12 cellular contexts compared by ENCODE assay signal in genomic region chr12:24911284-24911791, GRCh38. TPM values are rescaled to one million over a fixed set of nuclear protein-coding genes. Genes with fewer than 3 reads are reported as not detected.
DNase-seq lines count a peak whose midpoint lies in the region; ATAC-seq and TF ChIP-seq lines count a peak whose summit lies in the region.
"Had no signal": no experiment of that assay in that cellular context is flagged by ENCODE, and none has a peak within 500 bp of the region (broad histone marks: within the 10 kb centered on the region; RNA-seq: fewer than 3 reads in every experiment).

No MANE protein-coding gene starts in this region.

- no peaks in the 10 kb centered on the region for H3F3A ChIP-seq in PC-9 (ENCODE audit: insufficient read depth, low read depth)

- H4K20me1 ChIP-seq in PC-9 (ENCODE audit: insufficient read depth) = no peaks in the 10 kb centered on the region

- peak overlapping the region; percentile 90 for H3K27ac ChIP-seq in brain microvascular endothelial cell
- no peak overlapping the region for H3K27ac ChIP-seq in tibial nerve
- H3K27ac ChIP-seq in PC-9 = no peak overlapping the region

- no peaks in the 10 kb centered on the region for H3K27me3 ChIP-seq in brain microvascular endothelial cell (replicated peaks)
- no peaks in the 10 kb centered on the region for H3K27me3 ChIP-seq in tibial nerve
- no peaks in the 10 kb centered on the region for H3K27me3 ChIP-seq in PC-9 (ENCODE audit: insufficient read depth, low read depth)

- 54 to 55% methylated on average over 9 of the region's 9 CpGs for WGBS in tibial nerve, 2 donors

- H3K4me3 ChIP-seq in brain microvascular endothelial cell (ENCODE audit: low read depth, low read length) = no peak overlapping the region
- no peak overlapping the region for H3K4me3 ChIP-seq in tibial nerve
- no peak overlapping the region for H3K4me3 ChIP-seq in PC-9

- POLR2A ChIA-PET in PC-9 (lab: Charles Lee; ENCODE audit: unreplicated experiment) = no interaction called here

- H3K36me3 Mint-ChIP-seq in activated T-helper 17 cell treated with anti-CD3 and anti-CD28 coated beads, Interleukin-2, amount 50 U/mL, for 72 hours (ENCODE audit: low read depth) = no peaks in the 10 kb centered on the region
- H3K36me3 Mint-ChIP-seq: CD4-positive, CD25-positive, alpha-beta regulatory T cell had no signal

- intact Hi-C loops in PC-9 (cut with micrococcal nuclease; ENCODE audit: unreplicated experiment) = no loop called here

- no peaks in the 10 kb centered on the region for H3K9me2 ChIP-seq in PC-9 (ENCODE audit: insufficient read depth)

- TF ChIP-seq EP300 in tibial nerve (IDR thresholded peaks at IDR 0.05) = no peak

- peaks cover 7% of the 10 kb centered on the region for H3K27me3 Mint-ChIP-seq in activated T-helper 17 cell treated with anti-CD3 and anti-CD28 coated beads, Interleukin-2, amount 50 U/mL, for 72 hours

- H3K36me3 ChIP-seq in brain microvascular endothelial cell (replicated peaks) = peaks cover 2% of the 10 kb centered on the region
- no peaks in the 10 kb centered on the region for H3K36me3 ChIP-seq in tibial nerve
- no peaks in the 10 kb centered on the region for H3K36me3 ChIP-seq in PC-9 (ENCODE audit: low read depth)

- no peak overlapping the region for H3K27ac Mint-ChIP-seq in activated T-helper 17 cell treated with anti-CD3 and anti-CD28 coated beads, Interleukin-2, amount 50 U/mL, for 72 hours

- CTCF ChIA-PET in PC-9 (lab: Charles Lee) = no interaction called here

- H3K9me3 ChIP-seq in tibial nerve (no peaks in the 10 kb centered on the region), PC-9 (ENCODE audit: insufficient read depth, low read depth) (no peaks in the 10 kb centered on the region)

- no peak overlapping the region for H3K4me3 Mint-ChIP-seq in activated T-helper 17 cell treated with anti-CD3 and anti-CD28 coated beads, Interleukin-2, amount 50 U/mL, for 72 hours
- H3K4me3 Mint-ChIP-seq: CD4-positive, CD25-positive, alpha-beta regulatory T cell had no signal

- H3K4me1 ChIP-seq in tibial nerve = no peaks in the 10 kb centered on the region
- H3K4me1 ChIP-seq in PC-9 (replicated peaks; ENCODE audit: insufficient read depth) = peaks cover 6% of the 10 kb centered on the region; the same call in 1 of the 2 replicates

- no peak for ATAC-seq in activated T-helper 17 cell treated with anti-CD3 and anti-CD28 coated beads, Interleukin-2, amount 50 U/mL, for 72 hours (replicated peaks)

- no TSS peak for BruUV-seq in PC-9 (replicated peaks; lab: Mats Ljungman, UMichigan)

- no peaks in the 10 kb centered on the region for H3K79me2 ChIP-seq in PC-9 (ENCODE audit: low read depth)

- DNase-seq in AG09319 (ENCODE audit: extremely low read depth, low read depth) (peak; percentile 64), HuH-7 (ENCODE audit: low spot score) (peak; percentile 70), brain microvascular endothelial cell (peak; percentile 85), kidney tubule cell (ENCODE audit: low spot score) (peak; percentile 79), tibial nerve (ENCODE audit: low spot score in 2 of 2) (no peak), PC-9 (no peak)
- DNase-seq in effector CD4-positive, alpha-beta T cell = no peak
- DNase-seq: CD4-positive, CD25-positive, alpha-beta regulatory T cell; MV-4-11; NCI-H748 treated with DMSO at 0.1 percent for 48 hours; stimulated activated CD4-positive, alpha-beta T cell treated with anti-CD3 and anti-CD28 coated beads, Interleukin-4, amount 100 ng/mL, for 1 hour had no signal

- H3K4me1 Mint-ChIP-seq in activated T-helper 17 cell treated with anti-CD3 and anti-CD28 coated beads, Interleukin-2, amount 50 U/mL, for 72 hours = no peaks in the 10 kb centered on the region
- H3K4me1 Mint-ChIP-seq: CD4-positive, CD25-positive, alpha-beta regulatory T cell had no signal

- TF ChIP-seq CTCF in AG09319 (IDR thresholded peaks at IDR 0.05; ENCODE audit: low read depth, low read length) = no peak
- TF ChIP-seq CTCF in brain microvascular endothelial cell (IDR thresholded peaks at IDR 0.05; ENCODE audit: low read depth, low read length, missing control alignments) = no peak
- TF ChIP-seq CTCF in tibial nerve (IDR thresholded peaks at IDR 0.05) = no peak
- TF ChIP-seq CTCF in PC-9 (conservative IDR thresholded peaks at IDR 0.05) = no peak

- no peak overlapping the region for H2AFZ ChIP-seq in PC-9

- no peaks in the 10 kb centered on the region for H3K9me3 Mint-ChIP-seq in activated T-helper 17 cell treated with anti-CD3 and anti-CD28 coated beads, Interleukin-2, amount 50 U/mL, for 72 hours
- H3K9me3 Mint-ChIP-seq: CD4-positive, CD25-positive, alpha-beta regulatory T cell had no signal

- in situ Hi-C loops in brain microvascular endothelial cell (cut with HindIII; ENCODE audit: low pct_ligation_motif_present, low sequenced_read_pairs) = no loop called here

- H3K4me2 ChIP-seq in PC-9 = no peak overlapping the region

- TF ChIP-seq POLR2A in tibial nerve (IDR thresholded peaks at IDR 0.05) = no peak

RNA-seq across cellular contexts. Expression of gene BCAT1, which starts 37.6 kb away (rescaled TPM):
- total RNA-seq in activated T-helper 17 cell treated with anti-CD3 and anti-CD28 coated beads, Interleukin-2, amount 50 U/mL, for 72 hours = 10 to 100 TPM; 21.3 to 68.8 TPM
- 10 to 100 TPM; 17.8 to 41.1 (median 35.0) TPM for total RNA-seq in tibial nerve
- total RNA-seq in PC-9 (2021) = 75.4 and 78.6 TPM in 2 replicates

Comparison
In these comparisons a context has a peak if more than half of its experiments do, and no peak if none do; other contexts are left out.
1. DNase-seq: peak in AG09319 (single experiment), HuH-7 (single experiment), brain microvascular endothelial cell (single experiment) and kidney tubule cell (single experiment); none in effector CD4-positive, alpha-beta T cell (single experiment), tibial nerve (0 of 2) and PC-9 (0 of 2).